In the genomic region with DNA sequence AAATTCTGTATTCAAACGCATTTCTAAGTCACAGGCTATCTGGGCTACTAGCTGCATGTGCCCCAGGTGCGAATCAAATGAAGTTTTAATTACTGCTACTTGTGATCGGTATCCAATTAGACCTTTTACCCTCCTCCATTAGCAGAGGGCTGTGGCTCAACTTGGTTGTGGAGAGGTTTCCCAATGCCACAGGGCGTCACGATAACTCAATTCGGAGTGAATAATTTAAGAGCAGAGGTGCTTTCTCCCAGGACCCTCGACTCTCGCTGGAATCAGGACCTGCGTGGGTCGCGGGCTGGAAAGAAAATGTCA, we compare ENCODE assay signal across 8 cellular contexts.
DNase-seq lines count a peak whose midpoint lies in the region; ATAC-seq and TF ChIP-seq lines count a peak whose summit lies in the region.

No MANE protein-coding gene starts in this region.

- H2AFZ ChIP-seq in OCI-LY3 (ENCODE audit: low read depth, low read length), result peak overlapping the region; percentile 68

- H3K4me3 ChIP-seq in OCI-LY3 (ENCODE audit: low read length), result peak overlapping the region; percentile 82
- H3K4me3 ChIP-seq in neutrophil (ENCODE audit: low read depth in 1 of 2, low read length in 1 of 2), result peak overlapping the region; percentile 75 to 81

- H3K27ac ChIP-seq in OCI-LY3 (ENCODE audit: low read length), result peak overlapping the region; percentile 73
- peak overlapping the region; percentile 83 for H3K27ac ChIP-seq in epithelial cell of prostate
- peak overlapping the region; percentile 89 for H3K27ac ChIP-seq in neutrophil

- H3K9ac ChIP-seq in OCI-LY3 (ENCODE audit: low read length), result peak overlapping the region; percentile 82

- POLR2A ChIA-PET in GM10248 (lab: Yijun Ruan, JAX), result no interaction called here

- DNase-seq in NCI-H1092 (lab: John Stamatoyannopoulos, UW) (peak; percentile 41), NCI-H1092 treated with DMSO at 0.1 percent for 48 hours (lab: John Stamatoyannopoulos, UW) (no peak), epithelial cell of prostate (ENCODE audit: low read depth, low spot score) (no peak), GM10248 (ENCODE audit: extremely low spot score) (no peak)
- DNase-seq in central memory CD4-positive, alpha-beta T cell, result no peak

- H3K9me3 ChIP-seq in OCI-LY3 (ENCODE audit: insufficient read depth, low read length) (no peaks in the 10 kb centered on the region), neutrophil (no peaks in the 10 kb centered on the region)

- H3K4me1 ChIP-seq in OCI-LY3 (ENCODE audit: low read length), result peaks cover 15% of the 10 kb centered on the region
- H3K4me1 ChIP-seq in neutrophil (ENCODE audit: control insufficient read depth in 1 of 2, insufficient read depth in 1 of 2, low read depth in 1 of 2, low read length in 1 of 2), result peaks cover 16 to 19% of the 10 kb centered on the region in 2 experiments

- H3K79me2 ChIP-seq in OCI-LY3 (ENCODE audit: low read length), result no peaks in the 10 kb centered on the region

- no peak for TF ChIP-seq CTCF in OCI-LY3 (IDR thresholded peaks at IDR 0.05; ENCODE audit: low read depth, low read length)
- TF ChIP-seq CTCF in neutrophil (IDR thresholded peaks at IDR 0.05), result no peak
- TF ChIP-seq CTCF in GM10248 (IDR thresholded peaks at IDR 0.05; ENCODE audit: control extremely low read depth, extremely low read depth, low read depth, missing control alignments), result no peak

- H3K36me3 ChIP-seq in OCI-LY3 (replicated peaks; ENCODE audit: low read depth, low read length) (peaks cover 9% of the 10 kb centered on the region), neutrophil (peaks cover under 1% of the 10 kb centered on the region)

- peak overlapping the region; percentile 91 for H3K4me2 ChIP-seq in OCI-LY3 (ENCODE audit: low read length)

- ATAC-seq in HG02763 (IDR thresholded peaks at IDR 0.05; ENCODE audit: unreplicated experiment), result peak; percentile 5

- 0 out of 2 replicates have a peak, but pooled peaks cover 2% of the 10 kb centered on the region for H3K27me3 ChIP-seq in OCI-LY3 (ENCODE audit: low read depth, low read length)
- H3K27me3 ChIP-seq in neutrophil, result no peaks in the 10 kb centered on the region

- CTCF ChIA-PET in GM10248 (lab: Yijun Ruan, JAX), result interaction anchor here (0.7 to 2.8 kb wide), 7 partner anchors 8 to 341 kb away, joined by 3 to 10 read pairs (median 5); no protein-coding TSS in a partner anchor

- H4K20me1 ChIP-seq in OCI-LY3 (ENCODE audit: insufficient read depth, low read length), result no peaks in the 10 kb centered on the region
